Comparison of ENCODE assay signal across 23 cellular contexts in genomic region chr1:125087247-125087646, GRCh38.
"Had no signal": no experiment of that assay in that cellular context is flagged by ENCODE, and none has a peak within 500 bp of the region (broad histone marks: within the 10 kb centered on the region; RNA-seq: fewer than 3 reads in every experiment).

No MANE protein-coding gene starts in this region.

- H3K4me1 ChIP-seq: esophagus squamous epithelium, heart right ventricle, pancreas, stomach, tibial artery, upper lobe of left lung had no signal

- H3K27me3 Mint-ChIP-seq: effector memory CD8-positive, alpha-beta T cell; memory B cell; progenitor cell of endocrine pancreas had no signal

- H3K4me3 ChIP-seq: esophagus squamous epithelium, heart right ventricle, lung, pancreas, stomach, tibial artery, upper lobe of left lung had no signal

- DNase-seq: cortex of kidney; effector memory CD8-positive, alpha-beta T cell; erythroblast; esophagus squamous epithelium; foreskin melanocyte; glutamatergic neuron; heart right ventricle; hippocampal formation; left ventricle myocardium superior; natural killer cell; occipital lobe; small intestine; stimulated activated CD4-positive, alpha-beta T cell treated with anti-CD3 and anti-CD28 coated beads, Interleukin-2, amount 100 ng/mL, for 24 hours; stimulated activated CD4-positive, alpha-beta T cell treated with anti-CD3 and anti-CD28 coated beads, Interleukin-4, amount 100 ng/mL, for 24 hours; stimulated activated naive CD4-positive, alpha-beta T cell treated with Interleukin-2 at 50 U/mL for 16 hours; stomach; tibial artery had no signal

- H3K36me3 Mint-ChIP-seq: stimulated activated effector memory CD8-positive, alpha-beta T cell treated with anti-CD3 and anti-CD28 coated beads, Interleukin-12 subunit alpha, Interleukin-12 subunit beta, amount 100 ng/mL, for 72 hours had no signal

- H3K4me1 Mint-ChIP-seq: memory B cell; natural killer cell; stimulated activated effector memory CD8-positive, alpha-beta T cell treated with anti-CD3 and anti-CD28 coated beads, Interleukin-12 subunit alpha, Interleukin-12 subunit beta, amount 100 ng/mL, for 72 hours had no signal

- ATAC-seq: effector memory CD8-positive, alpha-beta T cell; heart right ventricle; left ventricle myocardium superior; natural killer cell; pancreas; stimulated activated effector memory CD8-positive, alpha-beta T cell treated with anti-CD3 and anti-CD28 coated beads, Interleukin-12 subunit alpha, Interleukin-12 subunit beta, amount 100 ng/mL, for 72 hours had no signal

- H3K27ac Mint-ChIP-seq: effector memory CD8-positive, alpha-beta T cell; memory B cell; natural killer cell; stimulated activated effector memory CD8-positive, alpha-beta T cell treated with anti-CD3 and anti-CD28 coated beads, Interleukin-12 subunit alpha, Interleukin-12 subunit beta, amount 100 ng/mL, for 72 hours had no signal

- H3K27ac ChIP-seq: esophagus squamous epithelium, heart right ventricle, pancreas, stomach, tibial artery, upper lobe of left lung had no signal

- H3K27me3 ChIP-seq: pancreas had no signal

- H3K4me3 Mint-ChIP-seq: effector memory CD8-positive, alpha-beta T cell; memory B cell; natural killer cell; stimulated activated effector memory CD8-positive, alpha-beta T cell treated with anti-CD3 and anti-CD28 coated beads, Interleukin-12 subunit alpha, Interleukin-12 subunit beta, amount 100 ng/mL, for 72 hours had no signal

- H3K36me3 ChIP-seq: esophagus squamous epithelium, heart right ventricle, pancreas, stomach, tibial artery, upper lobe of left lung had no signal
